ENCODE assay signal across 21 cellular contexts in genomic region chr5:172571413-172571812, GRCh38.
DNase-seq lines count a peak whose midpoint lies in the region; ATAC-seq and TF ChIP-seq lines count a peak whose summit lies in the region.
"Had no signal": no experiment of that assay in that cellular context is flagged by ENCODE, and none has a peak within 500 bp of the region (broad histone marks: within the 10 kb centered on the region; RNA-seq: fewer than 3 reads in every experiment).

No MANE protein-coding gene starts in this region.

- no peaks in the 10 kb centered on the region for H3K27me3 ChIP-seq in cardiac muscle cell
- H3K27me3 ChIP-seq in heart right ventricle: no peaks in the 10 kb centered on the region
- H3K27me3 ChIP-seq: neutrophil, SJCRH30 had no signal

- no peaks in the 10 kb centered on the region for H3K9me3 ChIP-seq in cardiac muscle cell (ENCODE audit: low read depth)
- H3K9me3 ChIP-seq in heart right ventricle: peaks cover 0 to 4% (median 0%) of the 10 kb centered on the region in 11 donors
- H3K9me3 ChIP-seq: neutrophil, SJCRH30 had no signal

- H3K9me3 Mint-ChIP-seq in endothelial cell (ENCODE audit: unreplicated experiment): no peaks in the 10 kb centered on the region
- peaks cover 0 to 2% of the 10 kb centered on the region in 2 donors for H3K9me3 Mint-ChIP-seq in stimulated activated naive B cell treated with anti-CD40 and anti-IgM and Interleukin-4, amounts not matched to agents 10 μg/mL and 1 μg/mL and 100 μg/mL, for 72 hours
- H3K9me3 Mint-ChIP-seq: activated naive CD4-positive, alpha-beta T cell treated with anti-CD3 and anti-CD28 coated beads for 36 hours; activated T-cell treated with anti-CD3 and anti-CD28 coated beads, Interleukin-2, amount 50 U/mL, for 72 hours; T-cell had no signal

- TF ChIP-seq CTCF in cardiac muscle cell (IDR thresholded peaks at IDR 0.05; ENCODE audit: low read depth, low read length) (no peak), heart right ventricle (IDR thresholded peaks at IDR 0.05) (no peak), endothelial cell (IDR thresholded peaks at IDR 0.05; ENCODE audit: unreplicated experiment) (no peak)

- H3K4me1 ChIP-seq in cardiac muscle cell (ENCODE audit: low read depth) (peaks cover 54% of the 10 kb centered on the region), heart right ventricle (peaks cover 2 to 48% (median 19%) of the 10 kb centered on the region in 9 donors)

- H3K36me3 ChIP-seq in cardiac muscle cell (no peaks in the 10 kb centered on the region), heart right ventricle (no peaks in the 10 kb centered on the region)
- H3K36me3 ChIP-seq: neutrophil, SJCRH30 had no signal

- intact Hi-C loops in heart right ventricle (cut with DNase I): no loop called here

- peak overlapping the region; percentile 81 for H3K27ac Mint-ChIP-seq in endothelial cell (ENCODE audit: unreplicated experiment)
- no peak overlapping the region for H3K27ac Mint-ChIP-seq in stimulated activated naive B cell treated with anti-CD40 and anti-IgM and Interleukin-4, amounts not matched to agents 10 μg/mL and 1 μg/mL and 100 μg/mL, for 72 hours
- H3K27ac Mint-ChIP-seq: activated naive CD4-positive, alpha-beta T cell treated with anti-CD3 and anti-CD28 coated beads for 36 hours; activated T-cell treated with anti-CD3 and anti-CD28 coated beads, Interleukin-2, amount 50 U/mL, for 72 hours; B cell; T-cell had no signal

- H3K27me3 Mint-ChIP-seq in endothelial cell (ENCODE audit: unreplicated experiment): peaks cover 1% of the 10 kb centered on the region
- peaks cover 3 to 13% of the 10 kb centered on the region in 2 donors for H3K27me3 Mint-ChIP-seq in stimulated activated naive B cell treated with anti-CD40 and anti-IgM and Interleukin-4, amounts not matched to agents 10 μg/mL and 1 μg/mL and 100 μg/mL, for 72 hours

- peaks cover 4% of the 10 kb centered on the region for H3K4me1 Mint-ChIP-seq in endothelial cell (ENCODE audit: unreplicated experiment)
- peaks cover 0 to 6% of the 10 kb centered on the region in 2 donors for H3K4me1 Mint-ChIP-seq in stimulated activated naive B cell treated with anti-CD40 and anti-IgM and Interleukin-4, amounts not matched to agents 10 μg/mL and 1 μg/mL and 100 μg/mL, for 72 hours
- H3K4me1 Mint-ChIP-seq: B cell, T-cell had no signal

- H3K36me3 Mint-ChIP-seq in endothelial cell (ENCODE audit: low read depth, unreplicated experiment): no peaks in the 10 kb centered on the region
- H3K36me3 Mint-ChIP-seq in stimulated activated naive B cell treated with anti-CD40 and anti-IgM and Interleukin-4, amounts not matched to agents 10 μg/mL and 1 μg/mL and 100 μg/mL, for 72 hours: no peaks in the 10 kb centered on the region
- H3K36me3 Mint-ChIP-seq: T-cell had no signal

- H3K4me3 ChIP-seq in cardiac muscle cell (no peak overlapping the region), heart right ventricle (no peak overlapping the region)
- H3K4me3 ChIP-seq: lung, SJCRH30, skin epidermis had no signal

- WGBS in heart right ventricle, 2 donors: 66 to 74% methylated on average over 3 of the region's 3 CpGs

- DNase-seq in cardiac muscle cell (ENCODE audit: low read depth in 1 of 2, low spot score in 1 of 2) (no peak), heart right ventricle (no peak), UCSD-AML1 (lab: John Stamatoyannopoulos, UW; ENCODE audit: unreplicated experiment) (peak; percentile 22), endothelial cell (ENCODE audit: low spot score) (no peak), middle frontal gyrus (ENCODE audit: extremely low spot score, low spot score) (no peak)
- DNase-seq in stimulated activated naive B cell treated with anti-CD40 and anti-IgM and Interleukin-4, amounts not matched to agents 10 μg/mL and 1 μg/mL and 100 μg/mL, for 72 hours: no peak
- DNase-seq: activated CD4-positive, alpha-beta T cell treated with anti-CD3 and anti-CD28 coated beads for 4 hours; activated naive CD4-positive, alpha-beta T cell treated with anti-CD3 and anti-CD28 coated beads for 36 hours; activated T-cell treated with anti-CD3 and anti-CD28 coated beads, Interleukin-2, amount 50 U/mL, for 72 hours; amniotic stem cell; cortex of kidney; HCEC 1CT; NCI-H2081; SJCRH30; T-cell had no signal

- ATAC-seq in heart right ventricle (no peak), HG03095 (IDR thresholded peaks at IDR 0.05; ENCODE audit: unreplicated experiment) (no peak), HG02571 (IDR thresholded peaks at IDR 0.05; ENCODE audit: unreplicated experiment) (no peak)
- peak; percentile 34 to 53 for ATAC-seq in stimulated activated naive B cell treated with anti-CD40 and anti-IgM and Interleukin-4, amounts not matched to agents 10 μg/mL and 1 μg/mL and 100 μg/mL, for 72 hours (replicated peaks)
- ATAC-seq: activated T-cell treated with anti-CD3 and anti-CD28 coated beads, Interleukin-2, amount 50 U/mL, for 72 hours; T-cell had no signal

- H3K4me3 Mint-ChIP-seq in endothelial cell (ENCODE audit: unreplicated experiment): no peak overlapping the region
- no peak overlapping the region for H3K4me3 Mint-ChIP-seq in stimulated activated naive B cell treated with anti-CD40 and anti-IgM and Interleukin-4, amounts not matched to agents 10 μg/mL and 1 μg/mL and 100 μg/mL, for 72 hours
- H3K4me3 Mint-ChIP-seq: activated naive CD4-positive, alpha-beta T cell treated with anti-CD3 and anti-CD28 coated beads for 36 hours; activated T-cell treated with anti-CD3 and anti-CD28 coated beads, Interleukin-2, amount 50 U/mL, for 72 hours; B cell; T-cell had no signal

- peak overlapping the region; percentile 100 for H3K27ac ChIP-seq in cardiac muscle cell
- no peak overlapping the region for H3K27ac ChIP-seq in heart right ventricle
- H3K27ac ChIP-seq: neutrophil, SJCRH30, skin epidermis had no signal

Comparison
In these comparisons a context has a peak if more than half of its experiments do, and no peak if none do; other contexts are left out.
1. ATAC-seq: peak in stimulated activated naive B cell treated with anti-CD40 and anti-IgM and Interleukin-4, amounts not matched to agents 10 μg/mL and 1 μg/mL and 100 μg/mL, for 72 hours (2 of 2); none in heart right ventricle (0 of 8), HG03095 (single experiment) and HG02571 (single experiment).